Comparison of ENCODE assay signal across 16 cellular contexts in genomic region chr1:209787551-209787950, GRCh38. TPM values are rescaled to one million over a fixed set of nuclear protein-coding genes. Genes with fewer than 3 reads are reported as not detected.
DNase-seq lines count a peak whose midpoint lies in the region; ATAC-seq and TF ChIP-seq lines count a peak whose summit lies in the region.
"Had no signal": no experiment of that assay in that cellular context is flagged by ENCODE, and none has a peak within 500 bp of the region (broad histone marks: within the 10 kb centered on the region; RNA-seq: fewer than 3 reads in every experiment).

No MANE protein-coding gene starts in this region.

- H3K4me3 ChIP-seq in left lung (no peak overlapping the region), thoracic aorta (no peak overlapping the region)
- H3K4me3 ChIP-seq: dorsolateral prefrontal cortex, gastrocnemius medialis had no signal

- H3K9me3 ChIP-seq in left lung, result no peaks in the 10 kb centered on the region
- H3K9me3 ChIP-seq in thoracic aorta, result no peaks in the 10 kb centered on the region
- H3K9me3 ChIP-seq: gastrocnemius medialis had no signal

- intact Hi-C loops in left lung (cut with DNase I), result no loop called here

- H3K27me3 ChIP-seq in left lung (peaks cover 0 to 12% of the 10 kb centered on the region in 2 donors), thoracic aorta (replicated peaks; ENCODE audit: insufficient read depth) (no peaks in the 10 kb centered on the region)

- H3K27ac ChIP-seq in cingulate gyrus (ENCODE audit: low read depth, low read length) (peak overlapping the region; percentile 61), left lung (peak overlapping the region; percentile 26 to 39), thoracic aorta (peak overlapping the region; percentile 32 to 83)
- H3K27ac ChIP-seq: gastrocnemius medialis, WERI-Rb-1 had no signal

- TF ChIP-seq CTCF in left lung (IDR thresholded peaks at IDR 0.05) (no peak), thoracic aorta (IDR thresholded peaks at IDR 0.05) (no peak)

- peaks cover 7 to 18% of the 10 kb centered on the region in 2 donors for H3K4me1 ChIP-seq in left lung
- H3K4me1 ChIP-seq in thoracic aorta (ENCODE audit: control insufficient read depth in 1 of 2, low read depth in 2 of 2), result peaks cover 7 to 31% of the 10 kb centered on the region in 2 donors

- DNase-seq in MV-4-11 (lab: John Stamatoyannopoulos, UW) (peak; percentile 44), left lung (no peak), thoracic aorta (ENCODE audit: low spot score) (no peak), GDM1 (lab: John Stamatoyannopoulos, UW) (no peak)
- DNase-seq in activated CD4-positive, CD25-positive, alpha-beta regulatory T cell treated with anti-CD3 and anti-CD28 coated beads, Interleukin-2, amount 50 U/mL, for 72 hours, result no peak
- DNase-seq: gastrocnemius medialis; mesenchymal stem cell; stimulated activated CD4-positive, alpha-beta T cell treated with anti-CD3 and anti-CD28 coated beads, Interleukin-4, amount 100 ng/mL, for 1 hour; stimulated activated naive CD8-positive, alpha-beta T cell treated with anti-CD3 and anti-CD28 coated beads, Interleukin-15, Interleukin-2, amounts not matched to agents 100 U/mL and 50 U/mL, for 24 hours; WERI-Rb-1 had no signal

- ATAC-seq in left lung (peak; percentile 39), thoracic aorta (ENCODE audit: insufficient number of reproducible peaks, low FRiP score, low read depth) (no peak), HG03520 (IDR thresholded peaks at IDR 0.05; ENCODE audit: unreplicated experiment) (no peak)
- ATAC-seq: gastrocnemius medialis; stimulated activated naive CD8-positive, alpha-beta T cell treated with anti-CD3 and anti-CD28 coated beads, Interleukin-15, Interleukin-2, amounts not matched to agents 100 U/mL and 50 U/mL, for 24 hours had no signal

- H3K36me3 ChIP-seq in left lung (peaks cover 0 to 2% of the 10 kb centered on the region in 2 donors), thoracic aorta (no peaks in the 10 kb centered on the region)
- H3K36me3 ChIP-seq: gastrocnemius medialis had no signal

RNA-seq across cellular contexts. Expression of gene C1orf74, which starts 3.2 kb away (rescaled TPM):
- total RNA-seq in left lung, result 1 to 10 TPM; 1.8 to 2.2 TPM
- 1 to 10 TPM; 1.5 to 1.6 TPM for total RNA-seq in thoracic aorta

RNA-seq across cellular contexts. Expression of gene IRF6, which starts 18.4 kb away (rescaled TPM):
- total RNA-seq in left lung (10 to 100 TPM; 15.7 to 26.5 TPM), thoracic aorta (1 to 10 TPM; 3.9 to 4.1 TPM)

RNA-seq across cellular contexts. Expression of gene TRAF3IP3, which starts 31.7 kb away (rescaled TPM):
- total RNA-seq in left lung, result 10 to 100 TPM in 1 of 2 donors, 1 to 10 TPM in 1; 4.5 to 13.5 TPM
- total RNA-seq in thoracic aorta, result 10 to 100 TPM in 1 of 2 donors, 1 to 10 TPM in 1; 3.3 to 12.3 TPM
- total RNA-seq: MCF 10A, NCI-H460, progenitor cell of endocrine pancreas had no signal

RNA-seq across cellular contexts. Expression of gene UTP25, which starts 40.2 kb away (rescaled TPM):
- 1 to 10 TPM; 4.1 to 7.2 TPM for total RNA-seq in left lung
- 10 to 100 TPM in 1 of 2 donors, 1 to 10 TPM in 1; 5.7 to 11.6 TPM for total RNA-seq in thoracic aorta
